In genomic region chr15:69271217-69271616, GRCh38 we compare ENCODE assay signal across 2 cellular contexts.
A peak's percentile ranks its signal among the peaks of the same experiment; 100 is the strongest.
TF ChIP-seq lines count a peak whose summit lies in the region.

No MANE protein-coding gene starts in this region.

TF ChIP-seq in GM23338, 12 proteins besides CTCF, POLR2A, EP300 and RAD21 (continued from another document):
- TF ChIP-seq REST (IDR thresholded peaks at IDR 0.05; ENCODE audit: unreplicated experiment): no peak
- no peak for TF ChIP-seq ETS1 (IDR thresholded peaks at IDR 0.05)
- no peak for TF ChIP-seq STAT1 (IDR thresholded peaks at IDR 0.05; ENCODE audit: unreplicated experiment)
- no peak for TF ChIP-seq ZNF462 (CRISPR knock-in tag; IDR thresholded peaks at IDR 0.05)
- no peak for TF ChIP-seq POLR2AphosphoS5 (IDR thresholded peaks at IDR 0.05; ENCODE audit: low read depth)
- no peak for TF ChIP-seq EZH2 (IDR thresholded peaks at IDR 0.05; ENCODE audit: low read depth, unreplicated experiment)
- TF ChIP-seq NANOG (IDR thresholded peaks at IDR 0.05; ENCODE audit: borderline replicate concordance): 0 out of 2 replicates have a peak, but pooled peaks have one; percentile 17

TF ChIP-seq in WTC11, 78 proteins besides CTCF, POLR2A, EP300 and RAD21 (continued from another document):
- no peak for TF ChIP-seq ZNF532 (CRISPR knock-in tag; IDR thresholded peaks at IDR 0.05; ENCODE audit: borderline replicate concordance)
